In genomic region chr3:135034291-135034768, GRCh38 we compare ENCODE assay signal across 16 cellular contexts.
DNase-seq lines count a peak whose midpoint lies in the region; ATAC-seq and TF ChIP-seq lines count a peak whose summit lies in the region.
"Had no signal": no experiment of that assay in that cellular context is flagged by ENCODE, and none has a peak within 500 bp of the region (broad histone marks: within the 10 kb centered on the region; RNA-seq: fewer than 3 reads in every experiment).

No MANE protein-coding gene starts in this region.

- H3K4me3 Mint-ChIP-seq in nephron = no peak overlapping the region
- H3K4me3 Mint-ChIP-seq: activated CD4-positive, alpha-beta T cell treated with anti-CD3 and anti-CD28 coated beads, Interleukin-2, amount 10 ng/mL, durations not matched to agents 7 days and 5 days; T-helper 2 cell treated with Interferon-gamma antibody and Interleukin-4, amounts not matched to agents 5 μg/mL and 100 μg/mL, for 36 hours had no signal

- TF ChIP-seq CTCF in nephron (IDR thresholded peaks at IDR 0.05; ENCODE audit: unreplicated experiment in 3 of 3) = no peak

- H3K36me3 Mint-ChIP-seq in nephron (ENCODE audit: low read depth) = no peaks in the 10 kb centered on the region

- peak; percentile 95 for DNase-seq in DMS53 (lab: John Stamatoyannopoulos, UW)
- peak; percentile 85 for DNase-seq in NCI-H146 (lab: John Stamatoyannopoulos, UW)
- peak; percentile 86 for DNase-seq in NCI-H526 treated with DMSO at 0.1 percent for 48 hours (lab: John Stamatoyannopoulos, UW)
- DNase-seq in stimulated activated CD4-positive, alpha-beta T cell treated with anti-CD3 and anti-CD28 coated beads, Interleukin-4, amount 100 ng/mL, for 24 hours = no peak
- DNase-seq in left colon = no peak
- no peak for DNase-seq in epidermal melanocyte (ENCODE audit: insufficient read length, low spot score)
- DNase-seq: activated CD4-positive, alpha-beta T cell treated with anti-CD3 and anti-CD28 coated beads, Interleukin-2, amount 10 ng/mL, durations not matched to agents 7 days and 5 days; activated T-cell treated with anti-CD3 and anti-CD28 coated beads, Interleukin-2, amount 50 U/mL, for 1 hour; caudate nucleus; glutamatergic neuron; islet precursor cell; mucosa of descending colon had no signal

- no peak for ATAC-seq in left colon
- no peak for ATAC-seq in HG03469 (IDR thresholded peaks at IDR 0.05; ENCODE audit: unreplicated experiment)
- ATAC-seq: mucosa of descending colon, Right ventricle myocardium inferior had no signal

- peaks cover 41% of the 10 kb centered on the region for H3K4me1 Mint-ChIP-seq in nephron
- H3K4me1 Mint-ChIP-seq: activated CD4-positive, alpha-beta T cell treated with anti-CD3 and anti-CD28 coated beads, Interleukin-2, amount 10 ng/mL, durations not matched to agents 7 days and 5 days had no signal

- H3K27me3 Mint-ChIP-seq in nephron (ENCODE audit: low read depth) = peaks cover 32% of the 10 kb centered on the region

- H3K9me3 Mint-ChIP-seq in nephron = peaks cover 4% of the 10 kb centered on the region
- H3K9me3 Mint-ChIP-seq: activated CD4-positive, alpha-beta T cell treated with anti-CD3 and anti-CD28 coated beads, Interleukin-2, amount 10 ng/mL, durations not matched to agents 7 days and 5 days; T-helper 2 cell treated with Interferon-gamma antibody and Interleukin-4, amounts not matched to agents 5 μg/mL and 100 μg/mL, for 36 hours had no signal

- H3K27ac Mint-ChIP-seq in nephron = peak overlapping the region; percentile 66 to 77 (median 77)
- H3K27ac Mint-ChIP-seq: activated CD4-positive, alpha-beta T cell treated with anti-CD3 and anti-CD28 coated beads, Interleukin-2, amount 10 ng/mL, durations not matched to agents 7 days and 5 days; T-helper 2 cell treated with Interferon-gamma antibody and Interleukin-4, amounts not matched to agents 5 μg/mL and 100 μg/mL, for 36 hours had no signal

- intact Hi-C loops in left colon (cut with DNase I, micrococcal nuclease) = loop anchor here in 1 of 2 donors (10.0 kb wide), 1 partner anchor 80 kb away; no protein-coding TSS in a partner anchor

Comparison
In these comparisons a context has a peak if more than half of its experiments do, and no peak if none do; other contexts are left out.
1. DNase-seq: peak in DMS53 (single experiment), NCI-H146 (single experiment) and NCI-H526 treated with DMSO at 0.1 percent for 48 hours (single experiment); none in stimulated activated CD4-positive, alpha-beta T cell treated with anti-CD3 and anti-CD28 coated beads, Interleukin-4, amount 100 ng/mL, for 24 hours (single experiment), left colon (0 of 2) and epidermal melanocyte (single experiment).